In the genomic region with DNA sequence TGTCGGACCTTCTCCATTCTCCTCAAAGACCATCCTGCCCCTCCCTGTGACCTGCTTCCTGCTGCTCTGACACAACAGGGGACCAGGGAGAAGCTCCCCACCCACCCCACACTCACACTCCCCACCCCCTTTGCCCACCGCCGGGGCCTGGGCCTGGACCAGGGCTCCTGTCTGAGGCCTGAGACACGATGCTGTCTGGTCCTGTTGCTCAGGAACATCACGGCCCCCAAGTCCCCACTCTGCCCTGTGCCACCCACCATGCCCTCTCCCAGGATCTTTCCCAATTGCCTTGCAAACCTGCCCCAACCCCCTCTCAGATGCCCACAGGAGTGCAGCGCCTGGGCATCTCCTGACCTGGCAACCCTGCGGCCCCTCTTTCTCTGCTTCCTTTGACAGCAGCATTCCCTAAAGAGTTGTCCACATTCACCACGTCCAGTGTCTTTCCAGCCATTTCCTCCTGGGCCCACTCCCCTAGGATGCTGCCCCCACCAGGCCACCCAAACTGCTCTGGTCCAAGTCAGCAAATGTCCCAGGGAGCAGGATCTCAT, we compare ENCODE assay signal across 39 cellular contexts. TPM values are rescaled to one million over a fixed set of nuclear protein-coding genes. Genes with fewer than 3 reads are reported as not detected.
"Had no signal": no experiment of that assay in that cellular context is flagged by ENCODE, and none has a peak within 500 bp of the region (broad histone marks: within the 10 kb centered on the region; RNA-seq: fewer than 3 reads in every experiment).

No MANE protein-coding gene starts in this region.

- H3K4me3 Mint-ChIP-seq: activated naive CD4-positive, alpha-beta T cell treated with anti-CD3 and anti-CD28 coated beads, Interleukin-2, amount 10 ng/mL, durations not matched to agents 7 days and 5 days; activated naive CD8-positive, alpha-beta T cell; activated naive CD8-positive, alpha-beta T cell treated with anti-CD3 and anti-CD28 coated beads, Interleukin-2, amount 50 U/mL, for 24 hours; activated T-cell treated with anti-CD3 and anti-CD28 coated beads, Interleukin-2, amount 50 U/mL, for 4 hours; activated T-helper 1 cell treated with anti-CD3 and anti-CD28 coated beads, Interleukin-12 subunit alpha, Interleukin-12 subunit beta, Interleukin-2, Interleukin-4 antibody, amounts not matched to agents 30 ng/mL and 10 ng/mL and 1 ng/mL, durations not matched to agents 14 hours and 24 hours and 36 hours; brain; T-cell had no signal

- DNase-seq: activated CD4-positive, alpha-beta T cell treated with anti-CD3 and anti-CD28 coated beads for 1 hour; activated CD4-positive, alpha-beta T cell treated with anti-CD3 and anti-CD28 coated beads for 48 hours; activated CD4-positive, alpha-beta T cell treated with anti-CD3 and anti-CD28 coated beads, Interleukin-2, amount 50 U/mL, for 48 hours; activated CD4-positive, CD25-positive, alpha-beta regulatory T cell; activated CD8-positive, alpha-beta memory T cell treated with anti-CD3 and anti-CD28 coated beads, Interleukin-2, amount 50 U/mL, for 4 hours; activated effector memory CD4-positive, alpha-beta T cell treated with Interleukin-2 at 50 U/mL for 16 hours; activated naive CD4-positive, alpha-beta T cell treated with anti-CD3 and anti-CD28 coated beads, Interleukin-2, amount 10 ng/mL, durations not matched to agents 7 days and 5 days; activated naive CD8-positive, alpha-beta T cell treated with anti-CD3 and anti-CD28 coated beads, Interleukin-2, amount 50 U/mL, for 24 hours; activated T-cell treated with anti-CD3 and anti-CD28 coated beads for 4 hours; activated T-cell treated with anti-CD3 and anti-CD28 coated beads, Interleukin-2, amount 50 U/mL, for 4 hours; anterior cingulate cortex; caudate nucleus; Karpas-422; KBM-7; NCI-H1105 treated with DMSO at 0.1 percent for 48 hours; NCI-H1436; NCI-H1694; NCI-H1930; NCI-H2081 treated with DMSO at 0.1 percent for 48 hours; NCI-H226; NCI-H446 treated with DMSO at 0.1 percent for 48 hours; NCI-H524; NCI-H69; NCI-H82; NK-92 treated with Interleukin-12 subunit alpha and Interleukin-12 subunit beta, amount 100 ng/mL, for 24 hours; PC-3; Peyer's patch; RPMI8226; SHP77 treated with DMSO at 0.1 percent for 48 hours; SK-N-SH; T-cell; T1000; WERI-Rb-1 had no signal

- ATAC-seq: activated naive CD8-positive, alpha-beta T cell treated with anti-CD3 and anti-CD28 coated beads, Interleukin-2, amount 50 U/mL, for 24 hours; activated T-cell treated with anti-CD3 and anti-CD28 coated beads, Interleukin-2, amount 50 U/mL, for 4 hours; PC-3; T-cell had no signal

- H3K27me3 ChIP-seq: Peyer's patch, SJSA1 had no signal

- H3K4me2 ChIP-seq: SK-N-SH had no signal

- H3K36me3 ChIP-seq: Peyer's patch, SJSA1, WERI-Rb-1 had no signal

- H3K36me3 Mint-ChIP-seq: activated naive CD4-positive, alpha-beta T cell treated with anti-CD3 and anti-CD28 coated beads, Interleukin-2, amount 10 ng/mL, durations not matched to agents 7 days and 5 days; activated naive CD8-positive, alpha-beta T cell; brain; T-cell had no signal

- H3K27ac Mint-ChIP-seq: activated naive CD4-positive, alpha-beta T cell treated with anti-CD3 and anti-CD28 coated beads, Interleukin-2, amount 10 ng/mL, durations not matched to agents 7 days and 5 days; activated naive CD8-positive, alpha-beta T cell; activated naive CD8-positive, alpha-beta T cell treated with anti-CD3 and anti-CD28 coated beads, Interleukin-2, amount 50 U/mL, for 24 hours; activated T-helper 1 cell treated with anti-CD3 and anti-CD28 coated beads, Interleukin-12 subunit alpha, Interleukin-12 subunit beta, Interleukin-2, Interleukin-4 antibody, amounts not matched to agents 30 ng/mL and 10 ng/mL and 1 ng/mL, durations not matched to agents 14 hours and 24 hours and 36 hours; brain; T-cell had no signal

- H3K9ac ChIP-seq: SK-N-SH had no signal

- H3K4me1 Mint-ChIP-seq: activated naive CD4-positive, alpha-beta T cell treated with anti-CD3 and anti-CD28 coated beads, Interleukin-2, amount 10 ng/mL, durations not matched to agents 7 days and 5 days; activated naive CD8-positive, alpha-beta T cell treated with anti-CD3 and anti-CD28 coated beads, Interleukin-2, amount 50 U/mL, for 24 hours; brain; T-cell had no signal

- H3K27ac ChIP-seq: Peyer's patch, SJSA1, WERI-Rb-1 had no signal

- H3K4me3 ChIP-seq: Peyer's patch, SJSA1 had no signal

- H3K9me3 Mint-ChIP-seq: activated naive CD4-positive, alpha-beta T cell treated with anti-CD3 and anti-CD28 coated beads, Interleukin-2, amount 10 ng/mL, durations not matched to agents 7 days and 5 days; activated naive CD8-positive, alpha-beta T cell treated with anti-CD3 and anti-CD28 coated beads, Interleukin-2, amount 50 U/mL, for 24 hours; activated T-cell treated with anti-CD3 and anti-CD28 coated beads, Interleukin-2, amount 50 U/mL, for 4 hours; activated T-helper 1 cell treated with anti-CD3 and anti-CD28 coated beads, Interleukin-12 subunit alpha, Interleukin-12 subunit beta, Interleukin-2, Interleukin-4 antibody, amounts not matched to agents 30 ng/mL and 10 ng/mL and 1 ng/mL, durations not matched to agents 14 hours and 24 hours and 36 hours; T-cell had no signal

- H3K9me3 ChIP-seq: Peyer's patch, SJSA1, SK-N-SH had no signal

RNA-seq across cellular contexts. Expression of a gene that starts 10.8 kb away (rescaled TPM):
- total RNA-seq: bronchial epithelial cell, MCF 10A, PC-3 had no signal
- polyA plus RNA-seq: SK-N-SH had no signal
